ENCODE assay signal across 25 cellular contexts in the genomic region with DNA sequence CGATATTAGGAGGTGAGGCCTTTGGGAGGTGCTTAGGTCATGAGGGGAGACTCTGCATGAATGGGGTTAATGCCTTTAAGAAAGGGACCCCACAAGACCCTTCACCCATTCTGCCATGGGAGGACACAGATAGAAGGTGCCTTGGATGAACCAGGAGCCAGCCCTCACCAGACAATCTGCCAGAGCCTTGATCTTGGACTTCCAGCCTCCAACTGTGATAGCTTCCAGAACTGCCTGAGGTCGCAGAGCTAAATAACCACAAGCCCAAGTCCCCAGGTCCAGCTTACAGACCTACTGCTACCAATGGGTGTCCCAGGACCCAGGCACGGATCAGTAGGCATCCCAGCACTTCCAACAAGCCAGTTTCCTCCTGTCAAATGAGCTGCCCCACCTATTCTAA. TPM values are rescaled to one million over a fixed set of nuclear protein-coding genes. Genes with fewer than 3 reads are reported as not detected.
DNase-seq lines count a peak whose midpoint lies in the region; ATAC-seq, FAIRE-seq and TF ChIP-seq lines count a peak whose summit lies in the region.
"Had no signal": no experiment of that assay in that cellular context is flagged by ENCODE, and none has a peak within 500 bp of the region (broad histone marks: within the 10 kb centered on the region; RNA-seq: fewer than 3 reads in every experiment).

No MANE protein-coding gene starts in this region.

- ATAC-seq in naive B cell (ENCODE audit: low read depth in 2 of 2) (no peak), GM21576 (IDR thresholded peaks at IDR 0.05; ENCODE audit: unreplicated experiment) (no peak)

- peak overlapping the region; percentile 37 for H3K27ac Mint-ChIP-seq in activated naive CD4-positive, alpha-beta T cell treated with anti-CD3 and anti-CD28 coated beads, Interleukin-2, amount 10 ng/mL, durations not matched to agents 7 days and 5 days
- H3K27ac Mint-ChIP-seq in chondrocyte (ENCODE audit: unreplicated experiment), result peak overlapping the region; percentile 83
- peak overlapping the region in 5 of 6 donors; percentile 79 to 98 (median 93) for H3K27ac Mint-ChIP-seq in naive B cell
- H3K27ac Mint-ChIP-seq: HFFc6 had no signal

- DNase-seq in activated naive CD4-positive, alpha-beta T cell treated with anti-CD3 and anti-CD28 coated beads, Interleukin-2, amount 10 ng/mL, durations not matched to agents 7 days and 5 days, result no peak
- DNase-seq in activated naive CD4-positive, alpha-beta T cell (lab: John Stamatoyannopoulos, UW), result no peak
- DNase-seq in chondrocyte (ENCODE audit: low spot score), result no peak
- DNase-seq in naive B cell, result no peak
- DNase-seq in GM13976 (ENCODE audit: low spot score), result no peak
- DNase-seq in RCC 7860 (ENCODE audit: low spot score), result no peak
- no peak for DNase-seq in WERI-Rb-1
- DNase-seq: AML-193, DMS53, GDM1, HFFc6, NCI-H1092 treated with DMSO at 0.1 percent for 48 hours, NCI-H1436 treated with DMSO at 0.1 percent for 48 hours, NCI-H1930, NCI-H2227 treated with DMSO at 0.1 percent for 48 hours, NCI-H510A treated with DMSO at 0.1 percent for 48 hours, NCI-H748 treated with DMSO at 0.1 percent for 48 hours, RPMI8226, SHP77 treated with DMSO at 0.1 percent for 48 hours had no signal

- H3K4me3 Mint-ChIP-seq in activated naive CD4-positive, alpha-beta T cell treated with anti-CD3 and anti-CD28 coated beads, Interleukin-2, amount 10 ng/mL, durations not matched to agents 7 days and 5 days, result no peak overlapping the region
- H3K4me3 Mint-ChIP-seq in chondrocyte (ENCODE audit: unreplicated experiment), result no peak overlapping the region
- H3K4me3 Mint-ChIP-seq in naive B cell, result peak overlapping the region in 2 of 8 donors; percentile 36 to 72
- H3K4me3 Mint-ChIP-seq: HFFc6 had no signal

- no peaks in the 10 kb centered on the region for H3K4me1 Mint-ChIP-seq in activated naive CD4-positive, alpha-beta T cell treated with anti-CD3 and anti-CD28 coated beads, Interleukin-2, amount 10 ng/mL, durations not matched to agents 7 days and 5 days
- H3K4me1 Mint-ChIP-seq in chondrocyte (ENCODE audit: low read depth) (peaks cover 72% of the 10 kb centered on the region), naive B cell (peaks cover 42 to 51% (median 44%) of the 10 kb centered on the region in 3 donors)

- CTCF ChIA-PET in activated naive CD4-positive, alpha-beta T cell treated with anti-CD3 and anti-CD28 coated beads, Interleukin-2, amount 10 ng/mL, durations not matched to agents 7 days and 5 days (lab: Charles Lee), result no interaction called here

- H3K4me3 ChIP-seq in WERI-Rb-1 (ENCODE audit: low read depth, low read length), result no peak overlapping the region
- H3K4me3 ChIP-seq: SK-N-MC had no signal

- H3K9me3 ChIP-seq in WERI-Rb-1 (ENCODE audit: severe bottlenecking), result no peaks in the 10 kb centered on the region

- no peaks in the 10 kb centered on the region for H3K27me3 ChIP-seq in WERI-Rb-1 (ENCODE audit: insufficient read depth, low read depth, severe bottlenecking)

- H3K36me3 Mint-ChIP-seq in activated naive CD4-positive, alpha-beta T cell treated with anti-CD3 and anti-CD28 coated beads, Interleukin-2, amount 10 ng/mL, durations not matched to agents 7 days and 5 days, result no peaks in the 10 kb centered on the region
- H3K36me3 Mint-ChIP-seq in chondrocyte (ENCODE audit: low read depth) (peaks cover 24% of the 10 kb centered on the region), naive B cell (no peaks in the 10 kb centered on the region)

- no peak for TF ChIP-seq CTCF in chondrocyte (IDR thresholded peaks at IDR 0.05)
- TF ChIP-seq CTCF in GM13976 (IDR thresholded peaks at IDR 0.05; ENCODE audit: borderline replicate concordance, control extremely low read depth, extremely low read depth, insufficient read depth, missing control alignments), result no peak
- TF ChIP-seq CTCF in WERI-Rb-1 (IDR thresholded peaks at IDR 0.05; ENCODE audit: low read depth, low read length), result no peak

- H3K27ac ChIP-seq in WERI-Rb-1, result no peak overlapping the region
- H3K27ac ChIP-seq: 22Rv1, KMS-11, SK-N-MC had no signal

- H3K36me3 ChIP-seq in WERI-Rb-1, result no peaks in the 10 kb centered on the region

- in situ Hi-C loops in GM13976 (cut with MboI; ENCODE audit: low sequenced_read_pairs, unreplicated experiment), result no loop called here

- FAIRE-seq in RCC 7860 (lab: Jason Lieb, UNC), result no peak
- FAIRE-seq: D721Med, GM19239 had no signal

- H3K9me3 Mint-ChIP-seq in activated naive CD4-positive, alpha-beta T cell treated with anti-CD3 and anti-CD28 coated beads, Interleukin-2, amount 10 ng/mL, durations not matched to agents 7 days and 5 days, result no peaks in the 10 kb centered on the region
- H3K9me3 Mint-ChIP-seq in chondrocyte (ENCODE audit: low read depth) (no peaks in the 10 kb centered on the region), naive B cell (no peaks in the 10 kb centered on the region)
- H3K9me3 Mint-ChIP-seq: HFFc6 had no signal

- peaks cover 3% of the 10 kb centered on the region for H3K27me3 Mint-ChIP-seq in activated naive CD4-positive, alpha-beta T cell treated with anti-CD3 and anti-CD28 coated beads, Interleukin-2, amount 10 ng/mL, durations not matched to agents 7 days and 5 days
- H3K27me3 Mint-ChIP-seq in chondrocyte (ENCODE audit: low read depth) (no peaks in the 10 kb centered on the region), naive B cell (peaks cover 0 to 4% (median 3%) of the 10 kb centered on the region in 3 donors)

RNA-seq across cellular contexts. Expression of a gene that starts 37.5 kb away (rescaled TPM):
- 320 to 433 TPM (median 426 TPM) in 3 replicates for total RNA-seq in chondrocyte
- 1 to 10 TPM; 1.5 to 6.3 (median 4.8) TPM for polyA plus RNA-seq in naive B cell (ENCODE audit: low read depth in 6 of 6)

Comparison
In these comparisons a context has a peak if more than half of its experiments do, and no peak if none do; other contexts are left out.
1. H3K27ac Mint-ChIP-seq: peak in every context shown above with its lines; median percentile 93 in naive B cell; 83 in chondrocyte; 37 in activated naive CD4-positive, alpha-beta T cell treated with anti-CD3 and anti-CD28 coated beads, Interleukin-2, amount 10 ng/mL, durations not matched to agents 7 days and 5 days.